Comparison of ENCODE assay signal across 9 cellular contexts in genomic region chr2:96505231-96505889, GRCh38. TPM values are rescaled to one million over a fixed set of nuclear protein-coding genes. Genes with fewer than 3 reads are reported as not detected.
DNase-seq lines count a peak whose midpoint lies in the region; ATAC-seq and TF ChIP-seq lines count a peak whose summit lies in the region.
"Had no signal": no experiment of that assay in that cellular context is flagged by ENCODE, and none has a peak within 500 bp of the region (broad histone marks: within the 10 kb centered on the region; RNA-seq: fewer than 3 reads in every experiment).

TSS of gene NEURL3 (minus strand) at chr2:96505357. CDS start at chr2:96505286, 71 bp downstream.

- no peaks in the 10 kb centered on the region for H3K36me3 ChIP-seq in mammary epithelial cell (ENCODE audit: insufficient read depth, low read length)

- H3K4me3 ChIP-seq in mammary epithelial cell (replicated peaks in 1 of 3; ENCODE audit: insufficient read depth in 1 of 3, low read depth in 2 of 3, low read length in 3 of 3) = no peak within 1 kb of the TSS

- intact Hi-C loops in mammary epithelial cell (cut with micrococcal nuclease) = no loop called here

- H3K9me3 ChIP-seq in mammary epithelial cell (replicated peaks; ENCODE audit: insufficient read depth, low read length) = no peaks in the 10 kb centered on the region

- H3K27me3 ChIP-seq in mammary epithelial cell (ENCODE audit: insufficient read depth, low read length) = peaks cover 6% of the 10 kb centered on the region

- H3K4me1 ChIP-seq in mammary epithelial cell (ENCODE audit: insufficient read depth, low read length) = peaks cover 25% of the 10 kb centered on the region

- no peaks in the 10 kb centered on the region for H4K20me1 ChIP-seq in mammary epithelial cell (ENCODE audit: insufficient read depth, low read length)

- no peak within 1 kb of the TSS for H3K4me2 ChIP-seq in mammary epithelial cell (ENCODE audit: insufficient read depth, low read depth, low read length)

- no peak within 1 kb of the TSS for H3K27ac ChIP-seq in mammary epithelial cell (ENCODE audit: insufficient read depth, low read depth, low read length)

- ATAC-seq in GM21526 (IDR thresholded peaks at IDR 0.05; ENCODE audit: low FRiP score, unreplicated experiment) = no peak

- TF ChIP-seq CTCF in mammary epithelial cell (conservative IDR thresholded peaks at IDR 0.05 in 1 of 2, IDR thresholded peaks at IDR 0.05 in 1 of 2; ENCODE audit: extremely low read depth in 1 of 2, insufficient read depth in 1 of 2, low read depth in 1 of 2, low read length in 2 of 2) = no peak

- no peak within 1 kb of the TSS for H3K9ac ChIP-seq in mammary epithelial cell (ENCODE audit: insufficient read depth, low read length)

- H2AFZ ChIP-seq in mammary epithelial cell (ENCODE audit: low read depth, low read length) = no peak within 1 kb of the TSS

- BruUV-seq in mammary epithelial cell (replicated peaks; lab: Mats Ljungman, UMichigan) = no TSS peak

- CTCF ChIA-PET in mammary epithelial cell (lab: Charles Lee; ENCODE audit: low non-redundant PET) = interaction anchor here (0.6 kb wide), 1 partner anchor 49 kb away, joined by 4 read pairs; no protein-coding TSS in a partner anchor

- no peaks in the 10 kb centered on the region for H3K79me2 ChIP-seq in mammary epithelial cell (ENCODE audit: insufficient read depth, low read length)

- 60% methylated on average over 8 of the region's 9 CpGs for WGBS in mammary epithelial cell (ENCODE audit: low coverage, missing lambda C conversion rate)

- in situ Hi-C loops in Caki2 (cut with HindIII; ENCODE audit: low pct_unique_long_range_greater_than_20kb, low sequenced_read_pairs) = no loop called here
- in situ Hi-C loops in mammary epithelial cell (cut with MboI; ENCODE audit: low sequenced_read_pairs in 2 of 2) = loop anchor here (5.0 to 25.0 kb wide), 3 partner anchors 93 to 493 kb away; partner anchors contain the start of gene SNRNP200 (in 1 of the 2)

- dilution Hi-C loops in mammary epithelial cell (cut with HindIII; ENCODE audit: low sequenced_read_pairs) = no loop called here

- peak; percentile 99 for DNase-seq in Caki2 (ENCODE audit: low read depth)
- peak; percentile 80 for DNase-seq in HuH-7.5 (ENCODE audit: low spot score)
- DNase-seq in mammary epithelial cell = peak; percentile 81
- DNase-seq in mucosa of gallbladder (ENCODE audit: low spot score) = peak; percentile 62
- no peak for DNase-seq in NOMO-1 (lab: John Stamatoyannopoulos, UW; ENCODE audit: unreplicated experiment in 2 of 2)
- no peak for DNase-seq in NCI-H345 treated with DMSO at 0.1 percent for 48 hours (lab: John Stamatoyannopoulos, UW; ENCODE audit: unreplicated experiment)
- DNase-seq in activated T-cell treated with anti-CD3 and anti-CD28 coated beads, Interleukin-2, amount 50 U/mL, for 1 hour = no peak
- DNase-seq: activated gamma-delta T cell treated with Interleukin-2 at 50 U/mL for 16 hours had no signal

RNA-seq across cellular contexts. Expression of gene NEURL3, which starts in this region (rescaled TPM):
- 11.4 and 29.6 TPM in 2 replicates for total RNA-seq in Caki2 (2014; rRNA removed; shearing (Covaris generic); ENCODE audit: low replicate concordance)
- total RNA-seq in mammary epithelial cell (not detected), mucosa of gallbladder (3.7 TPM)
- polyA plus RNA-seq in mammary epithelial cell = not detected
- polyA minus RNA-seq in mammary epithelial cell = not detected

Comparison
In these comparisons a context has a peak if more than half of its experiments do, and no peak if none do; other contexts are left out.
1. Peak in DNase-seq in mammary epithelial cell; RNA of the gene not detected or under 1 TPM.
2. DNase-seq: peak in Caki2 (single experiment), HuH-7.5 (single experiment) and mucosa of gallbladder (single experiment); none in NOMO-1 (0 of 2), NCI-H345 treated with DMSO at 0.1 percent for 48 hours (single experiment) and activated T-cell treated with anti-CD3 and anti-CD28 coated beads, Interleukin-2, amount 50 U/mL, for 1 hour (single experiment).